ENCODE assay signal across 28 cellular contexts in genomic region chr14:57049848-57050247, GRCh38.
"Had no signal": no experiment of that assay in that cellular context is flagged by ENCODE, and none has a peak within 500 bp of the region (broad histone marks: within the 10 kb centered on the region; RNA-seq: fewer than 3 reads in every experiment).

No MANE protein-coding gene starts in this region.

- DNase-seq: hippocampal formation; kidney glomerular epithelial cell; left cardiac atrium; left lung; lower lobe of right lung; mammary epithelial cell; mesenchymal stem cell; naive B cell; natural killer cell; ovary; right lobe of liver; stimulated activated CD4-positive, alpha-beta T cell treated with anti-CD3 and anti-CD28 coated beads, Interleukin-1b, Interleukin-23, amount 100 ng/mL, for 48 hours; stimulated activated CD4-positive, alpha-beta T cell treated with anti-CD3 and anti-CD28 coated beads, Interleukin-2, amount 100 ng/mL, for 48 hours; stimulated activated CD4-positive, alpha-beta T cell treated with anti-CD3 and anti-CD28 coated beads, Interleukin-4, amount 100 ng/mL, for 4 hours; stimulated activated CD8-positive, alpha-beta memory T cell treated with anti-CD3 and anti-CD28 coated beads, Interleukin-4, amount 100 ng/mL, for 48 hours; stimulated activated naive CD4-positive, alpha-beta T cell treated with Interleukin-2 at 50 U/mL for 16 hours; stimulated activated naive CD8-positive, alpha-beta T cell treated with anti-CD3 and anti-CD28 coated beads, Interleukin-15, amount 100 ng/mL, for 72 hours; testis; thyroid gland; transverse colon; upper lobe of left lung had no signal

- H3K9me3 ChIP-seq: left lung, lower lobe of right lung, ovary, right atrium auricular region, right lobe of liver, testis, thyroid gland, transverse colon, upper lobe of left lung, vagina had no signal

- H3K4me3 ChIP-seq: left lung, lower lobe of right lung, ovary, right atrium auricular region, right lobe of liver, smooth muscle cell, testis, thyroid gland, transverse colon, upper lobe of left lung, vagina had no signal

- H3K4me2 ChIP-seq: smooth muscle cell had no signal

- H3K27ac ChIP-seq: left lung, lower lobe of right lung, ovary, right atrium auricular region, right lobe of liver, testis, thyroid gland, transverse colon, upper lobe of left lung, vagina had no signal

- H3K27ac Mint-ChIP-seq: mesothelial cell of epicardium; naive B cell; natural killer cell; progenitor cell of endocrine pancreas; stimulated activated memory B cell treated with anti-CD40 and anti-IgM and Interleukin-4, amounts not matched to agents 10 μg/mL and 1 μg/mL and 100 μg/mL, for 72 hours; stimulated activated naive CD8-positive, alpha-beta T cell treated with anti-CD3 and anti-CD28 coated beads, Interleukin-15, amount 100 ng/mL, for 72 hours had no signal

- FAIRE-seq: keratinocyte had no signal

- H3K36me3 Mint-ChIP-seq: mesothelial cell of epicardium; naive B cell; natural killer cell; stimulated activated memory B cell treated with anti-CD40 and anti-IgM and Interleukin-4, amounts not matched to agents 10 μg/mL and 1 μg/mL and 100 μg/mL, for 72 hours had no signal

- H3K9me3 Mint-ChIP-seq: stimulated activated naive CD8-positive, alpha-beta T cell treated with anti-CD3 and anti-CD28 coated beads, Interleukin-15, amount 100 ng/mL, for 72 hours had no signal

- H3K36me3 ChIP-seq: left lung, lower lobe of right lung, ovary, right atrium auricular region, right lobe of liver, thyroid gland, transverse colon, upper lobe of left lung, vagina had no signal

- H3K4me3 Mint-ChIP-seq: mesothelial cell of epicardium; naive B cell; natural killer cell; stimulated activated memory B cell treated with anti-CD40 and anti-IgM and Interleukin-4, amounts not matched to agents 10 μg/mL and 1 μg/mL and 100 μg/mL, for 72 hours; stimulated activated naive CD8-positive, alpha-beta T cell treated with anti-CD3 and anti-CD28 coated beads, Interleukin-15, amount 100 ng/mL, for 72 hours had no signal

- H3K27me3 ChIP-seq: left lung, ovary, right atrium auricular region, right lobe of liver, testis, thyroid gland, transverse colon, upper lobe of left lung, vagina had no signal

- H3K4me1 Mint-ChIP-seq: mesothelial cell of epicardium; naive B cell; natural killer cell; stimulated activated memory B cell treated with anti-CD40 and anti-IgM and Interleukin-4, amounts not matched to agents 10 μg/mL and 1 μg/mL and 100 μg/mL, for 72 hours; stimulated activated naive CD8-positive, alpha-beta T cell treated with anti-CD3 and anti-CD28 coated beads, Interleukin-15, amount 100 ng/mL, for 72 hours had no signal

- ATAC-seq: left cardiac atrium; left lung; lower lobe of right lung; natural killer cell; right lobe of liver; stimulated activated memory B cell treated with anti-CD40 and anti-IgM and Interleukin-4, amounts not matched to agents 10 μg/mL and 1 μg/mL and 100 μg/mL, for 72 hours; stimulated activated naive CD8-positive, alpha-beta T cell treated with anti-CD3 and anti-CD28 coated beads, Interleukin-15, amount 100 ng/mL, for 72 hours had no signal

- H3K4me1 ChIP-seq: left lung, lower lobe of right lung, right atrium auricular region, right lobe of liver, testis, thyroid gland, transverse colon, upper lobe of left lung, vagina had no signal
